Comparison of ENCODE assay signal across 8 cellular contexts in the genomic region with DNA sequence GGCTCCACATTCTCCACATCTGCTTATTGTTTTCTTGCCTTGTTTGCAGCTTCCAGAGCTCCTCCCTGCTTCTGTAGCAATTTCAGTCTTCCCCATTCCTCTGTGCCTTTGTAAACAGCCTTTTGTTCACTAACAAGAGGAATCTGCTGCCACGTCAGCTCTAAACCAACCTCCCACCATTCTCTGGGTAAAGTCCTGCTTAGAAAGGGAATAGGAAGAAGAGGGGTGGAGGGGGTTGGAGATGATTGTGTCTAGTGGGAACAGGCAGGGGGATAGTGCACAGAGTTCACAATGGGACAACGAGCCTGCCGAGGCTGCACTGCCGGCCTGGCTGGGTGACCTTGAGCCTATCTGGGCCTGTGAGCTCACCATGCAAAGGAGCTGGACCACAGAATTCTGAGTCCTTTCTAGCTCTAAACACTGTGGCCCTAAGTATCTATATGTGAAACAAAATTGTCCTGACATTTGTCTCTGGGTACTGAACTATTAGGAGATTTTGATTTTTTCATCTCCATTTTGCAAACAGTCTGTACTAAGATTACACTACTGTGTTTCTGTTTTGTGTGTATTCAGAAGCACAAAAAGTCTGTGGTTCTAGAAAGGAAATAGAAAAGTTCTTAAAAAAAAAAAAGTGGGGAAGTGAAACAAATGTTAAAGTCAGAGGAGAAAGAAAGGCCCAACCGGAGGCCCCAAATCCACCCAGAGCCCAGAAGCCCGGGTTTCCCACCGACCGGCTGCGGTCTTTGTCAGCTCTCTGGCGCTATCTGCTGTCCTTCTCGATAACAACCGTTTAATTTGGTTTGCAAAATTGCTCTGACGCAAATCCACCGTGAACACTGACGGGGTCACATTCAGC.
DNase-seq lines count a peak whose midpoint lies in the region; ATAC-seq and TF ChIP-seq lines count a peak whose summit lies in the region.

No MANE protein-coding gene starts in this region.

- DNase-seq in COR-L47 (lab: John Stamatoyannopoulos, UW) (peak; percentile 47), activated T-cell treated with anti-CD3 and anti-CD28 coated beads for 1 hour (ENCODE audit: low read depth) (peak; percentile 65), epithelial cell of prostate (ENCODE audit: low read depth, low spot score) (no peak)
- DNase-seq in stimulated activated CD8-positive, alpha-beta memory T cell treated with anti-CD3 and anti-CD28 coated beads, Interleukin-7, amount 100 ng/mL, for 4 hours (ENCODE audit: low read depth in 2 of 2), result peak; percentile 52 to 71

- H3F3A ChIP-seq in OCI-LY1 (ENCODE audit: insufficient read depth, low read length), result no peaks in the 10 kb centered on the region

- peaks cover 14% of the 10 kb centered on the region for H3K4me1 ChIP-seq in OCI-LY1 (ENCODE audit: insufficient read depth, low read length, severe bottlenecking)
- peaks cover 0 to 17% of the 10 kb centered on the region in 2 donors for H3K4me1 ChIP-seq in muscle layer of duodenum (ENCODE audit: control insufficient read depth in 1 of 2, insufficient read depth in 2 of 2, low read length in 2 of 2)

- no peaks in the 10 kb centered on the region; the same call in 1 of the 2 replicates for H3K36me3 ChIP-seq in OCI-LY1 (ENCODE audit: insufficient read depth, low read length)
- no peaks in the 10 kb centered on the region for H3K36me3 ChIP-seq in muscle layer of duodenum (ENCODE audit: control insufficient read depth in 1 of 2, insufficient read depth in 2 of 2, low read length in 2 of 2)

- H3K27ac ChIP-seq in OCI-LY1 (ENCODE audit: low read depth, low read length, poor library complexity, severe bottlenecking) (peak overlapping the region; percentile 67), epithelial cell of prostate (peak overlapping the region; percentile 32), muscle layer of duodenum (ENCODE audit: low read length) (peak overlapping the region; percentile 67)

- ATAC-seq in GM19455 (IDR thresholded peaks at IDR 0.05; ENCODE audit: unreplicated experiment) (peak; percentile 93), HG03565 (IDR thresholded peaks at IDR 0.05; ENCODE audit: unreplicated experiment) (peak; percentile 86)

- H3K9me2 ChIP-seq in OCI-LY1 (ENCODE audit: low read depth, low read length), result no peaks in the 10 kb centered on the region

- peak; percentile 87 for TF ChIP-seq CTCF in OCI-LY1 (IDR thresholded peaks at IDR 0.05; ENCODE audit: low read length)

- no peaks in the 10 kb centered on the region for H3K79me2 ChIP-seq in OCI-LY1 (ENCODE audit: insufficient read depth, low read length)

- no peaks in the 10 kb centered on the region for H3K9me3 ChIP-seq in OCI-LY1 (ENCODE audit: low read length)
- no peaks in the 10 kb centered on the region for H3K9me3 ChIP-seq in muscle layer of duodenum (ENCODE audit: control insufficient read depth in 1 of 2, low read length in 2 of 2)

- H3K27me3 ChIP-seq in OCI-LY1 (ENCODE audit: insufficient read depth, low read length) (no peaks in the 10 kb centered on the region), muscle layer of duodenum (ENCODE audit: low read depth, low read length) (no peaks in the 10 kb centered on the region)

- peak overlapping the region; percentile 66 for H3K4me2 ChIP-seq in OCI-LY1 (ENCODE audit: low read length)

- peak overlapping the region; percentile 34; the same call in 1 of the 2 replicates for H3K9ac ChIP-seq in OCI-LY1 (ENCODE audit: low read length)

- peak overlapping the region; percentile 96 for H2AFZ ChIP-seq in OCI-LY1 (ENCODE audit: low read length)

- no peaks in the 10 kb centered on the region for H4K20me1 ChIP-seq in OCI-LY1 (ENCODE audit: insufficient read depth, low read length)

- peak overlapping the region; percentile 45 for H3K4me3 ChIP-seq in OCI-LY1 (ENCODE audit: low read depth, low read length, poor library complexity, severe bottlenecking)
- H3K4me3 ChIP-seq in muscle layer of duodenum (ENCODE audit: low read depth in 1 of 2, low read length in 2 of 2), result no peak overlapping the region
